In the genomic region with DNA sequence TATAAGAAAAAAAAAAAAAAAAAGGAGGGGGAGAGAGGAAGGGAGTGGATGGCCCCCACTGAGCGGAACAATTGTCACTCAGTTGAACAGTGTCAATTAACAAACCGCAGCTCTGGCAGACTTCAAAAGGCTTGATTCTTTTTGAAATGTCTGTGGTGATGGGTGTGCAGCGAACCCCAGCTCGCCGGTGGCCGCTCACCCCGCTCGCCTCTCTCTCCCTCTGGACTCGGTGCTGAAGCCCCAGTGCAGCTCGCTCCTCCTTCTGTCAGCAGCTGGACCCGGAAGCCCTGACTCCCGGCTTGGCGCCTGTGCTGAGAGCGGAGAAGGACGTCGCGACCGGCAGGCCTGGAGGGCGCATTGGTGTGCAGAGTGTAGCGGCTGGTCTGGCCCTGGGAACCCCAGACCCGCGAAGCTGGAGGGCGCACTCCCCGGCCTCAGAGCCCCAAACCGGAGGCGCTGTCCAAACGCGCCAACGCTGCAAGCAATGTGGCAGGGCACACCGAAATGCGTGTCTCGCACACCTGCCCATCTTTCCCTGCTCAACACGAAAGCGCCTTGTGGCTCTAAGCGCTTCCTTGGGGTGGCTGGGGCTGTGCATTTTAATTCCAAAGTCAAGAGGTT, we compare ENCODE assay signal across 1 cellular context.
A peak's percentile ranks its signal among the peaks of the same experiment; 100 is the strongest.
TF ChIP-seq lines count a peak whose summit lies in the region.

No MANE protein-coding gene starts in this region.

TF ChIP-seq in HepG2, 621 proteins besides CTCF, POLR2A, EP300 and RAD21:
- TF ChIP-seq, protein P1, sequence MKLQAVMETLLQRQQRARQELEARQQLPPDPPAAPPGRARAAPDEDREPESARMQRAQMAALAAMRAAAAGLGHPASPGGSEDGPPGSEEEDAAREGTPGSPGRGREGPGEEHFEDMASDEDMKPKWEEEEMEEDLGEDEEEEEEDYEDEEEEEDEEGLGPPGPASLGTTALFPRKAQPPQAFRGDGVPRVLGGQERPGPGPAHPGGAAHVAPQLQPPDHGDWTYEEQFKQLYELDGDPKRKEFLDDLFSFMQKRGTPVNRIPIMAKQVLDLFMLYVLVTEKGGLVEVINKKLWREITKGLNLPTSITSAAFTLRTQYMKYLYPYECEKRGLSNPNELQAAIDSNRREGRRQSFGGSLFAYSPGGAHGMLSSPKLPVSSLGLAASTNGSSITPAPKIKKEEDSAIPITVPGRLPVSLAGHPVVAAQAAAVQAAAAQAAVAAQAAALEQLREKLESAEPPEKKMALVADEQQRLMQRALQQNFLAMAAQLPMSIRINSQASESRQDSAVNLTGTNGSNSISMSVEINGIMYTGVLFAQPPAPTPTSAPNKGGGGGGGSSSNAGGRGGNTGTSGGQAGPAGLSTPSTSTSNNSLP (IDR thresholded peaks at IDR 0.05; ENCODE audit: low read depth, low read length) = no peak
- peak; percentile 41; the same call in 1 of the 2 replicates for TF ChIP-seq ZNF768 (CRISPR knock-in tag; IDR thresholded peaks at IDR 0.05)
- TF ChIP-seq, protein P2, sequence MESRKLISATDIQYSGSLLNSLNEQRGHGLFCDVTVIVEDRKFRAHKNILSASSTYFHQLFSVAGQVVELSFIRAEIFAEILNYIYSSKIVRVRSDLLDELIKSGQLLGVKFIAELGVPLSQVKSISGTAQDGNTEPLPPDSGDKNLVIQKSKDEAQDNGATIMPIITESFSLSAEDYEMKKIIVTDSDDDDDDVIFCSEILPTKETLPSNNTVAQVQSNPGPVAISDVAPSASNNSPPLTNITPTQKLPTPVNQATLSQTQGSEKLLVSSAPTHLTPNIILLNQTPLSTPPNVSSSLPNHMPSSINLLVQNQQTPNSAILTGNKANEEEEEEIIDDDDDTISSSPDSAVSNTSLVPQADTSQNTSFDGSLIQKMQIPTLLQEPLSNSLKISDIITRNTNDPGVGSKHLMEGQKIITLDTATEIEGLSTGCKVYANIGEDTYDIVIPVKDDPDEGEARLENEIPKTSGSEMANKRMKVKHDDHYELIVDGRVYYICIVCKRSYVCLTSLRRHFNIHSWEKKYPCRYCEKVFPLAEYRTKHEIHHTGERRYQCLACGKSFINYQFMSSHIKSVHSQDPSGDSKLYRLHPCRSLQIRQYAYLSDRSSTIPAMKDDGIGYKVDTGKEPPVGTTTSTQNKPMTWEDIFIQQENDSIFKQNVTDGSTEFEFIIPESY (CRISPR knock-in tag; IDR thresholded peaks at IDR 0.05) = peak; percentile 80; the same call in 1 of the 2 replicates
